ENCODE assay signal across 11 cellular contexts in genomic region chrX:130085551-130085986, GRCh38. TPM values are rescaled to one million over a fixed set of nuclear protein-coding genes. Genes with fewer than 3 reads are reported as not detected.
DNase-seq lines count a peak whose midpoint lies in the region; ATAC-seq and TF ChIP-seq lines count a peak whose summit lies in the region.
"Had no signal": no experiment of that assay in that cellular context is flagged by ENCODE, and none has a peak within 500 bp of the region (broad histone marks: within the 10 kb centered on the region; RNA-seq: fewer than 3 reads in every experiment).

No MANE protein-coding gene starts in this region.

- no peak for DNase-seq in activated CD8-positive, alpha-beta memory T cell treated with anti-CD3 and anti-CD28 coated beads, Interleukin-2, amount 10 ng/mL, durations not matched to agents 7 days and 5 days
- no peak for DNase-seq in activated CD8-positive, alpha-beta memory T cell treated with anti-CD3 and anti-CD28 coated beads, Interleukin-2, amount 50 U/mL, for 48 hours
- DNase-seq in SJCRH30 (peak; percentile 34 to 59), fibroblast of pulmonary artery (ENCODE audit: low read depth) (peak; percentile 43), A673 (ENCODE audit: low spot score) (no peak), NCI-H146 (lab: John Stamatoyannopoulos, UW) (no peak), NCI-H774 (lab: John Stamatoyannopoulos, UW) (no peak)
- DNase-seq in stimulated activated naive CD8-positive, alpha-beta T cell treated with anti-CD3 and anti-CD28 coated beads, Interleukin-15, amount 100 ng/mL, for 72 hours = no peak

- no TSS peak for BruUV-seq in A673 (replicated peaks; lab: Mats Ljungman, UMichigan)

- no peak for ATAC-seq in activated CD8-positive, alpha-beta memory T cell treated with anti-CD3 and anti-CD28 coated beads, Interleukin-2, amount 10 ng/mL, durations not matched to agents 7 days and 5 days
- ATAC-seq in stimulated activated naive CD8-positive, alpha-beta T cell treated with anti-CD3 and anti-CD28 coated beads, Interleukin-15, amount 100 ng/mL, for 72 hours = no peak
- ATAC-seq: Panc1 had no signal

- no peaks in the 10 kb centered on the region for H3K9me3 Mint-ChIP-seq in activated CD8-positive, alpha-beta memory T cell treated with anti-CD3 and anti-CD28 coated beads, Interleukin-2, amount 10 ng/mL, durations not matched to agents 7 days and 5 days (ENCODE audit: low read depth)
- no peaks in the 10 kb centered on the region for H3K9me3 Mint-ChIP-seq in stimulated activated naive CD8-positive, alpha-beta T cell treated with anti-CD3 and anti-CD28 coated beads, Interleukin-15, amount 100 ng/mL, for 72 hours

- POLR2A ChIA-PET in A673 (lab: Charles Lee; ENCODE audit: low non-redundant PET) = no interaction called here

- no peaks in the 10 kb centered on the region for H3K9me3 ChIP-seq in SJCRH30 (replicated peaks)
- H3K9me3 ChIP-seq in A673 (ENCODE audit: low read depth, low read length, poor library complexity, severe bottlenecking) = no peaks in the 10 kb centered on the region

- peaks cover 31% of the 10 kb centered on the region for H3K4me1 ChIP-seq in SJCRH30
- H3K4me1 ChIP-seq in A673 (ENCODE audit: insufficient read depth, low read length, poor library complexity, severe bottlenecking) = no peaks in the 10 kb centered on the region

- intact Hi-C loops in A673 (cut with micrococcal nuclease; ENCODE audit: unreplicated experiment) = no loop called here

- TF ChIP-seq CTCF in fibroblast of pulmonary artery (IDR thresholded peaks at IDR 0.05; ENCODE audit: low read length, missing control alignments) (no peak), A673 (conservative IDR thresholded peaks at IDR 0.05; ENCODE audit: low read depth, low read length) (no peak)

- H3K4me3 ChIP-seq in SJCRH30 = no peak overlapping the region
- H3K4me3 ChIP-seq in fibroblast of pulmonary artery (replicated peaks; ENCODE audit: low read depth, low read length) = no peak overlapping the region
- H3K4me3 ChIP-seq in A673 (ENCODE audit: low read depth, low read length, poor library complexity, severe bottlenecking) = no peak overlapping the region
- H3K4me3 ChIP-seq: lung had no signal

- H3K27me3 ChIP-seq in SJCRH30 = no peaks in the 10 kb centered on the region
- no peaks in the 10 kb centered on the region for H3K27me3 ChIP-seq in A673 (replicated peaks; ENCODE audit: insufficient read depth, low read depth, low read length, poor library complexity)

- peak overlapping the region; percentile 97 for H3K27ac Mint-ChIP-seq in activated CD8-positive, alpha-beta memory T cell treated with anti-CD3 and anti-CD28 coated beads, Interleukin-2, amount 10 ng/mL, durations not matched to agents 7 days and 5 days
- H3K27ac Mint-ChIP-seq in stimulated activated naive CD8-positive, alpha-beta T cell treated with anti-CD3 and anti-CD28 coated beads, Interleukin-15, amount 100 ng/mL, for 72 hours = peak overlapping the region in 1 of 2 donors; percentile 54

- peaks cover 73% of the 10 kb centered on the region for H3K4me1 Mint-ChIP-seq in activated CD8-positive, alpha-beta memory T cell treated with anti-CD3 and anti-CD28 coated beads, Interleukin-2, amount 10 ng/mL, durations not matched to agents 7 days and 5 days
- peaks cover 91% of the 10 kb centered on the region for H3K4me1 Mint-ChIP-seq in stimulated activated naive CD8-positive, alpha-beta T cell treated with anti-CD3 and anti-CD28 coated beads, Interleukin-15, amount 100 ng/mL, for 72 hours

- H3K36me3 ChIP-seq in SJCRH30 (no peaks in the 10 kb centered on the region), A673 (ENCODE audit: insufficient read depth, low read length, poor library complexity, severe bottlenecking) (no peaks in the 10 kb centered on the region)

- H3K27me3 Mint-ChIP-seq in activated CD8-positive, alpha-beta memory T cell treated with anti-CD3 and anti-CD28 coated beads, Interleukin-2, amount 10 ng/mL, durations not matched to agents 7 days and 5 days = no peaks in the 10 kb centered on the region
- no peaks in the 10 kb centered on the region for H3K27me3 Mint-ChIP-seq in stimulated activated naive CD8-positive, alpha-beta T cell treated with anti-CD3 and anti-CD28 coated beads, Interleukin-15, amount 100 ng/mL, for 72 hours

- H3K36me3 Mint-ChIP-seq in activated CD8-positive, alpha-beta memory T cell treated with anti-CD3 and anti-CD28 coated beads, Interleukin-2, amount 10 ng/mL, durations not matched to agents 7 days and 5 days = peaks cover 29% of the 10 kb centered on the region

- H3K27ac ChIP-seq in SJCRH30 = no peak overlapping the region; the same call in 1 of the 2 replicates
- no peak overlapping the region for H3K27ac ChIP-seq in A673 (ENCODE audit: low read depth, low read length, poor library complexity, severe bottlenecking)
- H3K27ac ChIP-seq: epithelial cell of prostate had no signal

- CTCF ChIA-PET in activated CD8-positive, alpha-beta memory T cell treated with anti-CD3 and anti-CD28 coated beads, Interleukin-2, amount 10 ng/mL, durations not matched to agents 7 days and 5 days (lab: Charles Lee) = interaction anchor here (1.3 to 11.2 kb wide), 4 partner anchors 24 to 86 kb away, joined by 3 to 147 read pairs (median 6); partner anchors contain the start of genes ELF4 and RAB33A
- CTCF ChIA-PET in A673 (lab: Charles Lee) = no interaction called here

- H3K4me3 Mint-ChIP-seq in activated CD8-positive, alpha-beta memory T cell treated with anti-CD3 and anti-CD28 coated beads, Interleukin-2, amount 10 ng/mL, durations not matched to agents 7 days and 5 days = peak overlapping the region; percentile 85
- peak overlapping the region; percentile 79 to 83 for H3K4me3 Mint-ChIP-seq in stimulated activated naive CD8-positive, alpha-beta T cell treated with anti-CD3 and anti-CD28 coated beads, Interleukin-15, amount 100 ng/mL, for 72 hours

RNA-seq across cellular contexts. Expression of gene ELF4, which starts 24.7 kb away (rescaled TPM):
- 10 to 100 TPM; 36.2 to 52.7 TPM for total RNA-seq in activated CD8-positive, alpha-beta memory T cell treated with anti-CD3 and anti-CD28 coated beads, Interleukin-2, amount 10 ng/mL, durations not matched to agents 7 days and 5 days
- total RNA-seq in SJCRH30 (2014; rRNA removed; shearing (Covaris generic)) = 5.3 and 5.5 TPM in 2 replicates
- 8.4 and 9.0 TPM in 2 replicates for total RNA-seq in A673 (2021)

Comparison
In these comparisons a context has a peak if more than half of its experiments do, and no peak if none do; other contexts are left out.
1. DNase-seq: peak in SJCRH30 (2 of 2) and fibroblast of pulmonary artery (single experiment); none in activated CD8-positive, alpha-beta memory T cell treated with anti-CD3 and anti-CD28 coated beads, Interleukin-2, amount 10 ng/mL, durations not matched to agents 7 days and 5 days (single experiment), activated CD8-positive, alpha-beta memory T cell treated with anti-CD3 and anti-CD28 coated beads, Interleukin-2, amount 50 U/mL, for 48 hours (single experiment), stimulated activated naive CD8-positive, alpha-beta T cell treated with anti-CD3 and anti-CD28 coated beads, Interleukin-15, amount 100 ng/mL, for 72 hours (0 of 2), A673 (single experiment), NCI-H146 (single experiment) and NCI-H774 (single experiment).